8 cellular contexts compared by ENCODE assay signal in genomic region chr9:72477862-72478564, GRCh38. TPM values are rescaled to one million over a fixed set of nuclear protein-coding genes. Genes with fewer than 3 reads are reported as not detected.
DNase-seq lines count a peak whose midpoint lies in the region; ATAC-seq and TF ChIP-seq lines count a peak whose summit lies in the region.

No MANE protein-coding gene starts in this region.

- H3K27me3 Mint-ChIP-seq in activated CD8-positive, alpha-beta T cell treated with anti-CD3 and anti-CD28 coated beads, Interleukin-2, amount 10 ng/mL, durations not matched to agents 7 days and 5 days (ENCODE audit: low read depth), result no peaks in the 10 kb centered on the region

- CTCF ChIA-PET in AG04450 (lab: Charles Lee), result interaction anchor here (1.1 kb wide), 1 partner anchor 379 kb away, joined by 3 read pairs; no protein-coding TSS in a partner anchor
- CTCF ChIA-PET in activated CD8-positive, alpha-beta T cell treated with anti-CD3 and anti-CD28 coated beads, Interleukin-2, amount 10 ng/mL, durations not matched to agents 7 days and 5 days (lab: Charles Lee), result interaction anchor here (1.4 to 1.7 kb wide), 3 partner anchors 12 to 113 kb away, joined by 3 to 6 read pairs (median 4); partner anchors contain the start of gene ZFAND5

- H3K9me3 Mint-ChIP-seq in activated CD8-positive, alpha-beta T cell treated with anti-CD3 and anti-CD28 coated beads, Interleukin-2, amount 10 ng/mL, durations not matched to agents 7 days and 5 days (ENCODE audit: insufficient read depth), result no peaks in the 10 kb centered on the region

- H3K27ac ChIP-seq in AG04450 (ENCODE audit: low read depth, low read length), result peak overlapping the region; percentile 49
- no peak overlapping the region for H3K27ac ChIP-seq in HL-60 (replicated peaks)

- no peak for DNase-seq in AG04450 (ENCODE audit: low read depth, low spot score)
- peak; percentile 30 to 51 for DNase-seq in HL-60 (ENCODE audit: low read depth in 1 of 2, low spot score in 1 of 2)
- DNase-seq in activated CD8-positive, alpha-beta T cell treated with anti-CD3 and anti-CD28 coated beads, Interleukin-2, amount 10 ng/mL, durations not matched to agents 7 days and 5 days, result no peak
- DNase-seq in islet precursor cell, result peak; percentile 94
- DNase-seq in ureter (ENCODE audit: low spot score), result peak; percentile 52
- DNase-seq in NCI-H2171 treated with DMSO at 0.1 percent for 48 hours (lab: John Stamatoyannopoulos, UW), result no peak
- no peak for DNase-seq in midbrain (lab: John Stamatoyannopoulos, UW)

- H3K36me3 Mint-ChIP-seq in activated CD8-positive, alpha-beta T cell treated with anti-CD3 and anti-CD28 coated beads, Interleukin-2, amount 10 ng/mL, durations not matched to agents 7 days and 5 days (ENCODE audit: low read depth), result no peaks in the 10 kb centered on the region

- no peak overlapping the region for H3K27ac Mint-ChIP-seq in activated CD8-positive, alpha-beta T cell treated with anti-CD3 and anti-CD28 coated beads, Interleukin-2, amount 10 ng/mL, durations not matched to agents 7 days and 5 days

- TF ChIP-seq CTCF in AG04450 (IDR thresholded peaks at IDR 0.05; ENCODE audit: low read depth, low read length) (no peak), HL-60 (IDR thresholded peaks at IDR 0.05; ENCODE audit: insufficient read depth, low read length) (no peak)

- H3K4me3 ChIP-seq in AG04450 (ENCODE audit: low read depth, low read length) (no peak overlapping the region), HL-60 (replicated peaks; ENCODE audit: insufficient read depth, low read length) (no peak overlapping the region)

- ATAC-seq in activated CD8-positive, alpha-beta T cell treated with anti-CD3 and anti-CD28 coated beads, Interleukin-2, amount 10 ng/mL, durations not matched to agents 7 days and 5 days, result peak; percentile 27
- no peak for ATAC-seq in GM21619 (IDR thresholded peaks at IDR 0.05; ENCODE audit: unreplicated experiment)

- no peak overlapping the region for H3K4me3 Mint-ChIP-seq in activated CD8-positive, alpha-beta T cell treated with anti-CD3 and anti-CD28 coated beads, Interleukin-2, amount 10 ng/mL, durations not matched to agents 7 days and 5 days

- peaks cover 41% of the 10 kb centered on the region for H3K4me1 Mint-ChIP-seq in activated CD8-positive, alpha-beta T cell treated with anti-CD3 and anti-CD28 coated beads, Interleukin-2, amount 10 ng/mL, durations not matched to agents 7 days and 5 days (ENCODE audit: low read depth)

- no peaks in the 10 kb centered on the region for H3K9me3 ChIP-seq in AG04450 (ENCODE audit: control insufficient read depth, insufficient read depth, low read length)

- H3K27me3 ChIP-seq in AG04450 (ENCODE audit: control insufficient read depth, insufficient read depth, low read length) (no peaks in the 10 kb centered on the region), HL-60 (ENCODE audit: insufficient read depth, poor library complexity, severe bottlenecking) (no peaks in the 10 kb centered on the region)

- POLR2A ChIA-PET in AG04450 (lab: Yijun Ruan, JAX), result interaction anchor here (1.1 to 1.3 kb wide), 3 partner anchors 76 to 108 kb away, joined by 3 to 5 read pairs (median 4); no protein-coding TSS in a partner anchor
- POLR2A ChIA-PET in activated CD8-positive, alpha-beta T cell treated with anti-CD3 and anti-CD28 coated beads, Interleukin-2, amount 10 ng/mL, durations not matched to agents 7 days and 5 days (lab: Charles Lee), result no interaction called here

RNA-seq across cellular contexts. Expression of gene TMC1, which starts 43.4 kb away (rescaled TPM):
- 0.11 TPM in 1 of 2 replicates, not detected in the other for polyA plus RNA-seq in AG04450 (2011; rRNA removed)
- polyA minus RNA-seq in AG04450 (2011; rRNA and poly(A)+ RNA removed), result 0.39 TPM in 1 of 2 replicates, not detected in the other
- not detected for total RNA-seq in activated CD8-positive, alpha-beta T cell treated with anti-CD3 and anti-CD28 coated beads, Interleukin-2, amount 10 ng/mL, durations not matched to agents 7 days and 5 days
- total RNA-seq in ureter, result 3.5 TPM

Comparison
In these comparisons a context has a peak if more than half of its experiments do, and no peak if none do; other contexts are left out.
1. DNase-seq: peak in HL-60 (2 of 2), islet precursor cell (single experiment) and ureter (single experiment); none in AG04450 (single experiment), activated CD8-positive, alpha-beta T cell treated with anti-CD3 and anti-CD28 coated beads, Interleukin-2, amount 10 ng/mL, durations not matched to agents 7 days and 5 days (single experiment), NCI-H2171 treated with DMSO at 0.1 percent for 48 hours (single experiment) and midbrain (single experiment).